ENCODE assay signal across 1 cellular context in genomic region chr1:197902454-197903195, GRCh38.
TF ChIP-seq lines count a peak whose summit lies in the region.

C1orf53 (plus strand) TSS chr1:197902630; CDS start chr1:197902650, 20 bp downstream.

TF ChIP-seq in SK-N-SH treated with all-trans-retinoic acid at 6 μM for 48 hours, 23 proteins besides CTCF, POLR2A, EP300 and RAD21 (continued from another document):
- TF ChIP-seq GLIS3 (CRISPR knock-in tag; IDR thresholded peaks at IDR 0.05): no peak
